ENCODE assay signal across 1 cellular context in the genomic region with DNA sequence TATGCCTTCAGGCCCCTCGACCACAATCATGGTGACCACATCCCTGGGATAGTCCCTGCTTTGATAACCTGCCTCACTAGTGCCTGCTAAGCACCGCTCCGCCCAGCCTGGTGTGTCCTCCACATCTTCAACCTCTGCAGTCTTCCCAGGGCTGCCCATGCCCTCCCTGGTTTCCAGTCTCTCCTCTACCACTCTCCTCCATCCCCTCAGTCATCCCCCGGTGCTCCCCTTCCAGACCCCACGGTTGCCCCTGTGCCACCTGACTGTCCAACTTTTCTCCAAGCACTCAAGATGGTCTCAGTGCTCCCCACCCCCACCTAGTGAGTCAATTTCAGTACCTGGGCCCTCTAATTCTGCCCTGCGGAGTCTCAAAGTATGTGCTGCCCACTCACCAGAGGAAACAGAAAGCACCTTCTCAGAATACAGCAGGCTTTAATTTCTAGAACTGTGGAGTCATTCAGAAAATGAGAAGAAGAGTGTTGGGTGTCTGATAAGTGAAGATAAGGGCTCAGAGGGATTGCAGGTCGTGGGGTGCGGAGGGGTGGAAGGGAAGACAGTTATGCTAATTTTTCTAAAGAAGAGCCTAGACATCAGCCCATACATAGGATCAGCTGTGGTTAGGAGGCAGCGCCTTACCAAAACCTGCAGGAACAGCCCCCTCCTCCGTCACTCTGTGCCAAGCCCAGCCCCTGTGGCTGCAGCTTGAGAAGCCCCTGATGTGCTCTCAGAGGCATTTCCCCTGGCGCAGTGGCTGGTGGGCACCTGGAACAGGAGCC.
A peak's percentile ranks its signal among the peaks of the same experiment; 100 is the strongest.
TF ChIP-seq lines count a peak whose summit lies in the region.

No MANE protein-coding gene starts in this region.

TF ChIP-seq in GM12878, 131 proteins besides CTCF, POLR2A, EP300 and RAD21 (continued from another document):
- TF ChIP-seq ZBTB40 (IDR thresholded peaks at IDR 0.05; ENCODE audit: borderline replicate concordance) (no peak), NRF1 (conservative IDR thresholded peaks at IDR 0.05; ENCODE audit: low read depth, low read length) (no peak), ATF7 (IDR thresholded peaks at IDR 0.05; ENCODE audit: low read depth) (peak; percentile 75), KLF5 (IDR thresholded peaks at IDR 0.05; ENCODE audit: partially characterized antibody) (peak; percentile 27), DPF2 (IDR thresholded peaks at IDR 0.05) (no peak; the same call in none of the 2 replicates), WRNIP1 (IDR thresholded peaks at IDR 0.05; ENCODE audit: borderline replicate concordance, low read depth, low read length) (no peak), IKZF2 (IDR thresholded peaks at IDR 0.05) (peak; percentile 86 to 93), SIX5 (IDR thresholded peaks at IDR 0.05; ENCODE audit: low read depth, low read length, severe bottlenecking) (no peak), MYB (IDR thresholded peaks at IDR 0.05; ENCODE audit: borderline replicate concordance, low read depth, low read length) (peak; percentile 42; the same call in 1 of the 2 replicates), CHD2 (IDR thresholded peaks at IDR 0.05; ENCODE audit: borderline replicate concordance, low read depth, low read length) (peak; percentile 78), MEF2A (IDR thresholded peaks at IDR 0.05; ENCODE audit: insufficient read depth, low read depth, low read length) (peak; percentile 73), POLR2AphosphoS5 (IDR thresholded peaks at IDR 0.05; ENCODE audit: low read length) (peak; percentile 32), NR2F1 (conservative IDR thresholded peaks at IDR 0.05) (peak; percentile 67), EED (IDR thresholded peaks at IDR 0.05; ENCODE audit: low read depth) (peak; percentile 10), CEBPZ (IDR thresholded peaks at IDR 0.05; ENCODE audit: low read depth, low read length) (no peak), JUNB (IDR thresholded peaks at IDR 0.05) (peak; percentile 82)
- TF ChIP-seq, protein P1, sequence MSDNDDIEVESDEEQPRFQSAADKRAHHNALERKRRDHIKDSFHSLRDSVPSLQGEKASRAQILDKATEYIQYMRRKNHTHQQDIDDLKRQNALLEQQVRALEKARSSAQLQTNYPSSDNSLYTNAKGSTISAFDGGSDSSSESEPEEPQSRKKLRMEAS (IDR thresholded peaks at IDR 0.05; ENCODE audit: low read depth, low read length) = no peak
